ENCODE assay signal across 1 cellular context in the genomic region with DNA sequence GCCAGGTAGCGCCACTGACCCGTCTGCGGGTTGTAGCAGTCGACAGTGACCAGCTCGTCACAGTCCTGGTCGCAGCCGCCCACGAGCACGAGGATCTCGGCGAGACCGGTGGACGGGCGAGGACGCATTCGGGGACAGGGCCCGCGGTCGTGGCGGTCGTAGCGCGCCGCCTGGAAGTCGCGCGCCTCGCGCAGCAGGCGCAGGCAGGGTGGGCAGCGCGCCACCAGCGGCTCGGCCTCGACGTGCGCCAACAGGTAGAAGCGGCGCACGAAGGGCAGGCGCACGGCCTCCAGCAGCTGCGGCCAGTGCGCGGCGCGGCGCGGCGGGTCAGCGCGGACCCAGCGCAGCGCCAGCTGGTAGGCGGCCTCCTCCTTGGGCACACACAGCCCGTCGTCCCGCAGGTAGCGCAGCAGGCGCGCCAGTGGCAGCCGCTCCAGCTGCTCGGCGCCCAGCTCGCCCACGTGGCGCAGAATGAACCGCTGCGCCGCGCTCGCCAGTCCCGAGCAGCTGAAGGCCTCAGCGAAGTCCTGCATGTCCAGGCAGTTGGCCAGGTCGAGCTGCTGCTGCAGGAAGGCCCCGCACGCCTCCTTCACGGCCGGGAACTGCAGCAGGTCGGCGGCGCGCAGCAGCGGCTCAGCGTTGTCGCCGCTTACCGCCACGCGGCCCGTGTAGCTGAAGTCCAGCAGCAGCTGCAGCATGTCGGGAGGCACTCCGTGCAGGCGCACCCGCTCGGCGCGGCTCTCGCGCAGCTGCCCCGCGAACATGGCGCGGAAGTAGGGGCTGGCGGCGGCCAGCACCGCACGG.
TF ChIP-seq lines count a peak whose summit lies in the region.

No MANE protein-coding gene starts in this region.

TF ChIP-seq in HepG2, 621 proteins besides CTCF, POLR2A, EP300 and RAD21 (continued from another document and continues in another):
- TF ChIP-seq, protein P1, sequence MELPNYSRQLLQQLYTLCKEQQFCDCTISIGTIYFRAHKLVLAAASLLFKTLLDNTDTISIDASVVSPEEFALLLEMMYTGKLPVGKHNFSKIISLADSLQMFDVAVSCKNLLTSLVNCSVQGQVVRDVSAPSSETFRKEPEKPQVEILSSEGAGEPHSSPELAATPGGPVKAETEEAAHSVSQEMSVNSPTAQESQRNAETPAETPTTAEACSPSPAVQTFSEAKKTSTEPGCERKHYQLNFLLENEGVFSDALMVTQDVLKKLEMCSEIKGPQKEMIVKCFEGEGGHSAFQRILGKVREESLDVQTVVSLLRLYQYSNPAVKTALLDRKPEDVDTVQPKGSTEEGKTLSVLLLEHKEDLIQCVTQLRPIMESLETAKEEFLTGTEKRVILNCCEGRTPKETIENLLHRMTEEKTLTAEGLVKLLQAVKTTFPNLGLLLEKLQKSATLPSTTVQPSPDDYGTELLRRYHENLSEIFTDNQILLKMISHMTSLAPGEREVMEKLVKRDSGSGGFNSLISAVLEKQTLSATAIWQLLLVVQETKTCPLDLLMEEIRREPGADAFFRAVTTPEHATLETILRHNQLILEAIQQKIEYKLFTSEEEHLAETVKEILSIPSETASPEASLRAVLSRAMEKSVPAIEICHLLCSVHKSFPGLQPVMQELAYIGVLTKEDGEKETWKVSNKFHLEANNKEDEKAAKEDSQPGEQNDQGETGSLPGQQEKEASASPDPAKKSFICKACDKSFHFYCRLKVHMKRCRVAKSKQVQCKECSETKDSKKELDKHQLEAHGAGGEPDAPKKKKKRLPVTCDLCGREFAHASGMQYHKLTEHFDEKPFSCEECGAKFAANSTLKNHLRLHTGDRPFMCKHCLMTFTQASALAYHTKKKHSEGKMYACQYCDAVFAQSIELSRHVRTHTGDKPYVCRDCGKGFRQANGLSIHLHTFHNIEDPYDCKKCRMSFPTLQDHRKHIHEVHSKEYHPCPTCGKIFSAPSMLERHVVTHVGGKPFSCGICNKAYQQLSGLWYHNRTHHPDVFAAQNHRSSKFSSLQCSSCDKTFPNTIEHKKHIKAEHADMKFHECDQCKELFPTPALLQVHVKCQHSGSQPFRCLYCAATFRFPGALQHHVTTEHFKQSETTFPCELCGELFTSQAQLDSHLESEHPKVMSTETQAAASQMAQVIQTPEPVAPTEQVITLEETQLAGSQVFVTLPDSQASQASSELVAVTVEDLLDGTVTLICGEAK (IDR thresholded peaks at IDR 0.05): no peak
- TF ChIP-seq, protein P1 (CRISPR knock-in tag; IDR thresholded peaks at IDR 0.05): peak; percentile 36; the same call in 1 of the 2 replicates
- TF ChIP-seq, protein P2, sequence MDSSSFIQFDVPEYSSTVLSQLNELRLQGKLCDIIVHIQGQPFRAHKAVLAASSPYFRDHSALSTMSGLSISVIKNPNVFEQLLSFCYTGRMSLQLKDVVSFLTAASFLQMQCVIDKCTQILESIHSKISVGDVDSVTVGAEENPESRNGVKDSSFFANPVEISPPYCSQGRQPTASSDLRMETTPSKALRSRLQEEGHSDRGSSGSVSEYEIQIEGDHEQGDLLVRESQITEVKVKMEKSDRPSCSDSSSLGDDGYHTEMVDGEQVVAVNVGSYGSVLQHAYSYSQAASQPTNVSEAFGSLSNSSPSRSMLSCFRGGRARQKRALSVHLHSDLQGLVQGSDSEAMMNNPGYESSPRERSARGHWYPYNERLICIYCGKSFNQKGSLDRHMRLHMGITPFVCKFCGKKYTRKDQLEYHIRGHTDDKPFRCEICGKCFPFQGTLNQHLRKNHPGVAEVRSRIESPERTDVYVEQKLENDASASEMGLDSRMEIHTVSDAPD (CRISPR knock-in tag; IDR thresholded peaks at IDR 0.05): no peak
- TF ChIP-seq MAFG (CRISPR knock-in tag; IDR thresholded peaks at IDR 0.05) (no peak), ZNF589 (CRISPR knock-in tag; conservative IDR thresholded peaks at IDR 0.05) (no peak), ZNF230 (CRISPR knock-in tag; IDR thresholded peaks at IDR 0.05) (peak; percentile 13; the same call in 1 of the 2 replicates), KAT2B (IDR thresholded peaks at IDR 0.05; ENCODE audit: borderline replicate concordance, low read depth, low read length) (no peak), ZNF253 (CRISPR knock-in tag; IDR thresholded peaks at IDR 0.05; ENCODE audit: borderline replicate concordance) (no peak; the same call in 1 of the 2 replicates), ZNF850 (CRISPR knock-in tag; conservative IDR thresholded peaks at IDR 0.05) (0 out of 2 replicates have a peak, but pooled peaks have one; percentile 76), ZNF121 (CRISPR knock-in tag; IDR thresholded peaks at IDR 0.05) (no peak; the same call in 1 of the 2 replicates), ZNF20 (CRISPR knock-in tag; IDR thresholded peaks at IDR 0.05) (no peak), ZSCAN20 (CRISPR knock-in tag; IDR thresholded peaks at IDR 0.05; ENCODE audit: borderline replicate concordance) (peak; percentile 41; the same call in 1 of the 2 replicates), IKZF4 (CRISPR knock-in tag; IDR thresholded peaks at IDR 0.05; ENCODE audit: borderline replicate concordance, low read depth, not compliant biosample characterization) (peak; percentile 27), SNRNP70 (IDR thresholded peaks at IDR 0.05; ENCODE audit: low read depth, low read length) (no peak), JARID2 (CRISPR knock-in tag; IDR thresholded peaks at IDR 0.05; ENCODE audit: insufficient replicate concordance) (no peak), ZKSCAN8 (CRISPR knock-in tag; IDR thresholded peaks at IDR 0.05; ENCODE audit: borderline replicate concordance) (no peak), ZBTB42 (CRISPR knock-in tag; IDR thresholded peaks at IDR 0.05) (no peak)
- TF ChIP-seq, protein P3, sequence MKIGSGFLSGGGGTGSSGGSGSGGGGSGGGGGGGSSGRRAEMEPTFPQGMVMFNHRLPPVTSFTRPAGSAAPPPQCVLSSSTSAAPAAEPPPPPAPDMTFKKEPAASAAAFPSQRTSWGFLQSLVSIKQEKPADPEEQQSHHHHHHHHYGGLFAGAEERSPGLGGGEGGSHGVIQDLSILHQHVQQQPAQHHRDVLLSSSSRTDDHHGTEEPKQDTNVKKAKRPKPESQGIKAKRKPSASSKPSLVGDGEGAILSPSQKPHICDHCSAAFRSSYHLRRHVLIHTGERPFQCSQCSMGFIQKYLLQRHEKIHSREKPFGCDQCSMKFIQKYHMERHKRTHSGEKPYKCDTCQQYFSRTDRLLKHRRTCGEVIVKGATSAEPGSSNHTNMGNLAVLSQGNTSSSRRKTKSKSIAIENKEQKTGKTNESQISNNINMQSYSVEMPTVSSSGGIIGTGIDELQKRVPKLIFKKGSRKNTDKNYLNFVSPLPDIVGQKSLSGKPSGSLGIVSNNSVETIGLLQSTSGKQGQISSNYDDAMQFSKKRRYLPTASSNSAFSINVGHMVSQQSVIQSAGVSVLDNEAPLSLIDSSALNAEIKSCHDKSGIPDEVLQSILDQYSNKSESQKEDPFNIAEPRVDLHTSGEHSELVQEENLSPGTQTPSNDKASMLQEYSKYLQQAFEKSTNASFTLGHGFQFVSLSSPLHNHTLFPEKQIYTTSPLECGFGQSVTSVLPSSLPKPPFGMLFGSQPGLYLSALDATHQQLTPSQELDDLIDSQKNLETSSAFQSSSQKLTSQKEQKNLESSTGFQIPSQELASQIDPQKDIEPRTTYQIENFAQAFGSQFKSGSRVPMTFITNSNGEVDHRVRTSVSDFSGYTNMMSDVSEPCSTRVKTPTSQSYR (CRISPR knock-in tag; IDR thresholded peaks at IDR 0.05; ENCODE audit: borderline replicate concordance): no peak
- TF ChIP-seq, protein P4, sequence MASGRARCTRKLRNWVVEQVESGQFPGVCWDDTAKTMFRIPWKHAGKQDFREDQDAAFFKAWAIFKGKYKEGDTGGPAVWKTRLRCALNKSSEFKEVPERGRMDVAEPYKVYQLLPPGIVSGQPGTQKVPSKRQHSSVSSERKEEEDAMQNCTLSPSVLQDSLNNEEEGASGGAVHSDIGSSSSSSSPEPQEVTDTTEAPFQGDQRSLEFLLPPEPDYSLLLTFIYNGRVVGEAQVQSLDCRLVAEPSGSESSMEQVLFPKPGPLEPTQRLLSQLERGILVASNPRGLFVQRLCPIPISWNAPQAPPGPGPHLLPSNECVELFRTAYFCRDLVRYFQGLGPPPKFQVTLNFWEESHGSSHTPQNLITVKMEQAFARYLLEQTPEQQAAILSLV (CRISPR knock-in tag; IDR thresholded peaks at IDR 0.05; ENCODE audit: borderline replicate concordance): no peak; the same call in none of the 2 replicates
- TF ChIP-seq, protein P5, sequence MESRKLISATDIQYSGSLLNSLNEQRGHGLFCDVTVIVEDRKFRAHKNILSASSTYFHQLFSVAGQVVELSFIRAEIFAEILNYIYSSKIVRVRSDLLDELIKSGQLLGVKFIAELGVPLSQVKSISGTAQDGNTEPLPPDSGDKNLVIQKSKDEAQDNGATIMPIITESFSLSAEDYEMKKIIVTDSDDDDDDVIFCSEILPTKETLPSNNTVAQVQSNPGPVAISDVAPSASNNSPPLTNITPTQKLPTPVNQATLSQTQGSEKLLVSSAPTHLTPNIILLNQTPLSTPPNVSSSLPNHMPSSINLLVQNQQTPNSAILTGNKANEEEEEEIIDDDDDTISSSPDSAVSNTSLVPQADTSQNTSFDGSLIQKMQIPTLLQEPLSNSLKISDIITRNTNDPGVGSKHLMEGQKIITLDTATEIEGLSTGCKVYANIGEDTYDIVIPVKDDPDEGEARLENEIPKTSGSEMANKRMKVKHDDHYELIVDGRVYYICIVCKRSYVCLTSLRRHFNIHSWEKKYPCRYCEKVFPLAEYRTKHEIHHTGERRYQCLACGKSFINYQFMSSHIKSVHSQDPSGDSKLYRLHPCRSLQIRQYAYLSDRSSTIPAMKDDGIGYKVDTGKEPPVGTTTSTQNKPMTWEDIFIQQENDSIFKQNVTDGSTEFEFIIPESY (CRISPR knock-in tag; IDR thresholded peaks at IDR 0.05): no peak
- TF ChIP-seq, protein P6, sequence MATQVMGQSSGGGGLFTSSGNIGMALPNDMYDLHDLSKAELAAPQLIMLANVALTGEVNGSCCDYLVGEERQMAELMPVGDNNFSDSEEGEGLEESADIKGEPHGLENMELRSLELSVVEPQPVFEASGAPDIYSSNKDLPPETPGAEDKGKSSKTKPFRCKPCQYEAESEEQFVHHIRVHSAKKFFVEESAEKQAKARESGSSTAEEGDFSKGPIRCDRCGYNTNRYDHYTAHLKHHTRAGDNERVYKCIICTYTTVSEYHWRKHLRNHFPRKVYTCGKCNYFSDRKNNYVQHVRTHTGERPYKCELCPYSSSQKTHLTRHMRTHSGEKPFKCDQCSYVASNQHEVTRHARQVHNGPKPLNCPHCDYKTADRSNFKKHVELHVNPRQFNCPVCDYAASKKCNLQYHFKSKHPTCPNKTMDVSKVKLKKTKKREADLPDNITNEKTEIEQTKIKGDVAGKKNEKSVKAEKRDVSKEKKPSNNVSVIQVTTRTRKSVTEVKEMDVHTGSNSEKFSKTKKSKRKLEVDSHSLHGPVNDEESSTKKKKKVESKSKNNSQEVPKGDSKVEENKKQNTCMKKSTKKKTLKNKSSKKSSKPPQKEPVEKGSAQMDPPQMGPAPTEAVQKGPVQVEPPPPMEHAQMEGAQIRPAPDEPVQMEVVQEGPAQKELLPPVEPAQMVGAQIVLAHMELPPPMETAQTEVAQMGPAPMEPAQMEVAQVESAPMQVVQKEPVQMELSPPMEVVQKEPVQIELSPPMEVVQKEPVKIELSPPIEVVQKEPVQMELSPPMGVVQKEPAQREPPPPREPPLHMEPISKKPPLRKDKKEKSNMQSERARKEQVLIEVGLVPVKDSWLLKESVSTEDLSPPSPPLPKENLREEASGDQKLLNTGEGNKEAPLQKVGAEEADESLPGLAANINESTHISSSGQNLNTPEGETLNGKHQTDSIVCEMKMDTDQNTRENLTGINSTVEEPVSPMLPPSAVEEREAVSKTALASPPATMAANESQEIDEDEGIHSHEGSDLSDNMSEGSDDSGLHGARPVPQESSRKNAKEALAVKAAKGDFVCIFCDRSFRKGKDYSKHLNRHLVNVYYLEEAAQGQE (IDR thresholded peaks at IDR 0.05; ENCODE audit: borderline replicate concordance in 1 of 2, low read depth in 1 of 2, low read length in 2 of 2): no peak
- TF ChIP-seq, protein P7, sequence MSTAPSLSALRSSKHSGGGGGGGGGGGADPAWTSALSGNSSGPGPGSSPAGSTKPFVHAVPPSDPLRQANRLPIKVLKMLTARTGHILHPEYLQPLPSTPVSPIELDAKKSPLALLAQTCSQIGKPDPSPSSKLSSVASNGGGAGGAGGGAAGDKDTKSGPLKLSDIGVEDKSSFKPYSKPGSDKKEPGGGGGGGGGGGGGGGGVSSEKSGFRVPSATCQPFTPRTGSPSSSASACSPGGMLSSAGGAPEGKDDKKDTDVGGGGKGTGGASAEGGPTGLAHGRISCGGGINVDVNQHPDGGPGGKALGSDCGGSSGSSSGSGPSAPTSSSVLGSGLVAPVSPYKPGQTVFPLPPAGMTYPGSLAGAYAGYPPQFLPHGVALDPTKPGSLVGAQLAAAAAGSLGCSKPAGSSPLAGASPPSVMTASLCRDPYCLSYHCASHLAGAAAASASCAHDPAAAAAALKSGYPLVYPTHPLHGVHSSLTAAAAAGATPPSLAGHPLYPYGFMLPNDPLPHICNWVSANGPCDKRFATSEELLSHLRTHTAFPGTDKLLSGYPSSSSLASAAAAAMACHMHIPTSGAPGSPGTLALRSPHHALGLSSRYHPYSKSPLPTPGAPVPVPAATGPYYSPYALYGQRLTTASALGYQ (CRISPR knock-in tag; IDR thresholded peaks at IDR 0.05): no peak
